In the genomic region with DNA sequence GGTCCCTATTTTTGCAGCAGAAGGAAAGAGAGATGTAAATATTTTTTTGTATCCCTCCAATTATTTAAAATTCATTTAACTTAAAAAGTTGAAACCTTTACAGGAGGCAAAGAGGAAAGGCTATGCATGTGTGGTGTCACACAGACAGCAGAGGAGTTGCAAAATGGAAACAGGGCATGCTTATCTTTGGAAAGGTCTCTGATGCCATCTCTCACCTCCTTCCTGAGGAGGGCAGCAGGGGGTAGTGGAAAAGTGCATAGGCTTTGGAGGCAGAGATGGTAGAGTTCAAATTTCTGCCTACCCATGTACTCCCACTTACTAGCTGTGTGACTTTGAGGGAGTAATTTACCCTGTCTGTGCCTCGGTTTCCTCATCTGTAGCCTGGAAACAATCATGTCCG, we compare ENCODE assay signal across 8 cellular contexts.
DNase-seq lines count a peak whose midpoint lies in the region; ATAC-seq and TF ChIP-seq lines count a peak whose summit lies in the region.
"Had no signal": no experiment of that assay in that cellular context is flagged by ENCODE, and none has a peak within 500 bp of the region (broad histone marks: within the 10 kb centered on the region; RNA-seq: fewer than 3 reads in every experiment).

No MANE protein-coding gene starts in this region.

- 0 out of 2 replicates have a peak, but pooled peaks cover 5% of the 10 kb centered on the region for H3K36me3 ChIP-seq in PC-9 (ENCODE audit: low read depth)
- H3K36me3 ChIP-seq in esophagus (ENCODE audit: control insufficient read depth in 2 of 2, insufficient read depth in 2 of 2, low read length in 1 of 2), result peaks cover 19 to 44% of the 10 kb centered on the region in 2 donors
- peaks cover 0 to 17% of the 10 kb centered on the region in 2 donors for H3K36me3 ChIP-seq in stomach smooth muscle (ENCODE audit: control insufficient read depth in 2 of 2, insufficient read depth in 2 of 2, low read length in 2 of 2)

- intact Hi-C loops in PC-9 (cut with micrococcal nuclease; ENCODE audit: unreplicated experiment), result no loop called here

- no peaks in the 10 kb centered on the region for H3K9me2 ChIP-seq in PC-9 (ENCODE audit: insufficient read depth)

- H3K9me3 ChIP-seq in PC-9 (ENCODE audit: insufficient read depth, low read depth), result no peaks in the 10 kb centered on the region
- no peaks in the 10 kb centered on the region for H3K9me3 ChIP-seq in esophagus (ENCODE audit: control insufficient read depth in 2 of 2, insufficient read depth in 1 of 2, low read depth in 1 of 2, low read length in 1 of 2)
- H3K9me3 ChIP-seq in stomach smooth muscle (ENCODE audit: control insufficient read depth in 2 of 2, low read length in 2 of 2), result no peaks in the 10 kb centered on the region

- no peaks in the 10 kb centered on the region for H4K20me1 ChIP-seq in PC-9 (ENCODE audit: insufficient read depth)

- ATAC-seq in HG03139 (IDR thresholded peaks at IDR 0.05; ENCODE audit: unreplicated experiment) (no peak), HG02938 (IDR thresholded peaks at IDR 0.05; ENCODE audit: unreplicated experiment) (no peak)

- WGBS in esophagus, 2 donors, result 93 to 94% methylated on average over 2 of the region's 2 CpGs

- peak; percentile 58 for TF ChIP-seq CTCF in PC-9 (conservative IDR thresholded peaks at IDR 0.05)

- H3K4me1 ChIP-seq in PC-9 (replicated peaks; ENCODE audit: insufficient read depth), result peaks cover 36% of the 10 kb centered on the region
- H3K4me1 ChIP-seq in esophagus (ENCODE audit: control insufficient read depth in 2 of 2, insufficient read depth in 2 of 2, low read length in 1 of 2), result no peaks in the 10 kb centered on the region
- H3K4me1 ChIP-seq in stomach smooth muscle (ENCODE audit: control insufficient read depth, insufficient read depth, low read length), result peaks cover 75% of the 10 kb centered on the region

- POLR2A ChIA-PET in PC-9 (lab: Charles Lee; ENCODE audit: unreplicated experiment), result no interaction called here

- DNase-seq in GF-D8 (lab: John Stamatoyannopoulos, UW), result peak; percentile 32
- peak in 1 of 2 experiments; percentile 53 for DNase-seq in PC-9
- DNase-seq in stimulated activated naive CD4-positive, alpha-beta T cell (lab: John Stamatoyannopoulos, UW), result no peak
- DNase-seq: NCI-H1417 treated with DMSO at 0.1 percent for 48 hours had no signal

- CTCF ChIA-PET in PC-9 (lab: Charles Lee), result interaction anchor here (1.0 kb wide), 1 partner anchor 26 kb away, joined by 3 read pairs; no protein-coding TSS in a partner anchor

- peak overlapping the region; percentile 21 to 35 for H3K9ac ChIP-seq in stomach smooth muscle (ENCODE audit: low read length in 2 of 2)

- H3K27me3 ChIP-seq in PC-9 (ENCODE audit: insufficient read depth, low read depth) (no peaks in the 10 kb centered on the region), esophagus (ENCODE audit: control insufficient read depth in 1 of 2, insufficient read depth in 2 of 2, low read length in 2 of 2) (no peaks in the 10 kb centered on the region), stomach smooth muscle (ENCODE audit: control insufficient read depth in 1 of 2, insufficient read depth in 2 of 2, low read length in 2 of 2) (no peaks in the 10 kb centered on the region)

- H3K4me2 ChIP-seq in PC-9, result peak overlapping the region; percentile 41; the same call in 1 of the 2 replicates

- no peaks in the 10 kb centered on the region for H3K79me2 ChIP-seq in PC-9 (ENCODE audit: low read depth)

- H3K27ac ChIP-seq in PC-9, result peak overlapping the region; percentile 86
- peak overlapping the region; percentile 26 to 28 for H3K27ac ChIP-seq in esophagus (ENCODE audit: low read depth in 2 of 2, low read length in 1 of 2)
- H3K27ac ChIP-seq in stomach smooth muscle (ENCODE audit: low read length), result peak overlapping the region; percentile 99

- no TSS peak for BruUV-seq in PC-9 (replicated peaks; lab: Mats Ljungman, UMichigan)

- no peak overlapping the region for H2AFZ ChIP-seq in PC-9

- H3K4me3 ChIP-seq in PC-9 (no peak overlapping the region), esophagus (ENCODE audit: low read depth in 1 of 2, low read length in 2 of 2) (no peak overlapping the region), stomach smooth muscle (ENCODE audit: low read length in 2 of 2) (no peak overlapping the region)

- peaks cover 35% of the 10 kb centered on the region for H3F3A ChIP-seq in PC-9 (ENCODE audit: insufficient read depth, low read depth)

Comparison
In these comparisons a context has a peak if more than half of its experiments do, and no peak if none do; other contexts are left out.
1. H3K27ac ChIP-seq: peak in every context shown above with its lines; median percentile 99 in stomach smooth muscle; 86 in PC-9; 27 in esophagus.